ENCODE assay signal across 33 cellular contexts in the genomic region with DNA sequence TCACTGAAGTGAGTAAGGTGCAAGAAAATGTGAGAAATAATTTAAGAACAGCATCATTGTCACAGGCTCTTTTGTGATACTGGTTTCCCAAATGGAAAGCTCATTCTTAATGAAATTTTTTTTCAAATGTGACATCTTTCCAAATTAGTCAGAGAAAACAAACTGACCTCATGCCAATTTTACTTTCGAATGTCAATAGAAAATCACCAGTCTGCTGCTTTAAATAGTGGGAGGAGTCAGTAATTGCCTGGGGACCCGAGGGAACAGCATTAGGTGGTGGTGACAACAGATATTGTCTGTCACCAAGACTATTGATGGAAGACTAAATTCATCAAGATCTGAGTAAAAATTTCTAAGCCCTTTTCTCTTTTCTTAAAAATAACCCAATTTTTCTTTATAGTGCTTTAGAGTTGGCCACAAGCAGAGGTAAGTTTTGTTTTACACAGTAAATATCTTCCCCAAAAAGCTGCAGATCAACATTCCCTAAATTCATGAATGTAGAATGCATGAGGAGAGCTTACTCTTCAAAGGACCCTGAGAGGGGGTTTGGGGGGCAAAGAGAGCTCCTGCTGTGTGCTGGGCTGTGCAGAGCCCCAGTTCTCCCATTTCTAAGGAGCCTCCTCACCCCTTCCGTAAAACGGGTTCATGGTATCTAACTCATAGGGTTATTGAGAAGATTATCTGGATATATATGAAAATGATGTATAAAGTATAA.
"Had no signal": no experiment of that assay in that cellular context is flagged by ENCODE, and none has a peak within 500 bp of the region (broad histone marks: within the 10 kb centered on the region; RNA-seq: fewer than 3 reads in every experiment).

No MANE protein-coding gene starts in this region.

- H3K4me2 ChIP-seq: neural progenitor cell had no signal

- H3K27ac ChIP-seq: adrenal gland, brain microvascular endothelial cell, neural progenitor cell, parathyroid adenoma, psoas muscle, sigmoid colon, thoracic aorta, vagina, VCaP had no signal

- H3K9ac ChIP-seq: neural progenitor cell, parathyroid adenoma had no signal

- H3K36me3 Mint-ChIP-seq: activated naive CD8-positive, alpha-beta T cell treated with anti-CD3 and anti-CD28 coated beads for 36 hours; memory B cell; natural killer cell; neural progenitor cell; stimulated activated effector memory CD8-positive, alpha-beta T cell treated with anti-CD3 and anti-CD28 coated beads, Interleukin-12 subunit alpha, Interleukin-12 subunit beta, amount 100 ng/mL, for 72 hours had no signal

- H3K4me3 Mint-ChIP-seq: activated naive CD4-positive, alpha-beta T cell treated with anti-CD3 and anti-CD28 coated beads for 36 hours; activated naive CD8-positive, alpha-beta T cell treated with anti-CD3 and anti-CD28 coated beads for 36 hours; activated T-helper 1 cell treated with anti-CD3 and anti-CD28 coated beads, Interleukin-12 subunit alpha, Interleukin-12 subunit beta, Interleukin-2, Interleukin-4 antibody, amounts not matched to agents 30 ng/mL and 10 ng/mL and 1 ng/mL, durations not matched to agents 14 hours and 24 hours and 36 hours; endodermal cell; memory B cell; natural killer cell; neural progenitor cell; stimulated activated effector memory CD8-positive, alpha-beta T cell treated with anti-CD3 and anti-CD28 coated beads, Interleukin-12 subunit alpha, Interleukin-12 subunit beta, amount 100 ng/mL, for 72 hours; stimulated activated naive CD8-positive, alpha-beta T cell treated with anti-CD3 and anti-CD28 coated beads, Interleukin-15, Interleukin-2, amounts not matched to agents 100 ng/mL and 50 ng/mL, for 24 hours had no signal

- H2AFZ ChIP-seq: neural progenitor cell, parathyroid adenoma had no signal

- H3K4me1 ChIP-seq: adrenal gland, neural progenitor cell, parathyroid adenoma, psoas muscle, sigmoid colon had no signal

- H3K9me3 ChIP-seq: adrenal gland, sigmoid colon, thoracic aorta, vagina had no signal

- H3K27me3 ChIP-seq: adrenal gland, brain microvascular endothelial cell, neural progenitor cell, sigmoid colon, vagina had no signal

- ATAC-seq: activated CD4-positive, CD25-positive, alpha-beta regulatory T cell treated with anti-CD3 and anti-CD28 coated beads, Interleukin-2, amount 50 U/mL, for 24 hours; esophagus mucosa; natural killer cell; psoas muscle; stimulated activated effector memory CD8-positive, alpha-beta T cell treated with anti-CD3 and anti-CD28 coated beads, Interleukin-12 subunit alpha, Interleukin-12 subunit beta, amount 100 ng/mL, for 72 hours had no signal

- H3K4me1 Mint-ChIP-seq: memory B cell; natural killer cell; stimulated activated effector memory CD8-positive, alpha-beta T cell treated with anti-CD3 and anti-CD28 coated beads, Interleukin-12 subunit alpha, Interleukin-12 subunit beta, amount 100 ng/mL, for 72 hours had no signal

- H3K4me3 ChIP-seq: adrenal gland, neural progenitor cell, psoas muscle, sigmoid colon, thoracic aorta, vagina had no signal

- H3K27ac Mint-ChIP-seq: activated naive CD4-positive, alpha-beta T cell treated with anti-CD3 and anti-CD28 coated beads for 36 hours; activated naive CD8-positive, alpha-beta T cell treated with anti-CD3 and anti-CD28 coated beads for 36 hours; activated T-helper 1 cell treated with anti-CD3 and anti-CD28 coated beads, Interleukin-12 subunit alpha, Interleukin-12 subunit beta, Interleukin-2, Interleukin-4 antibody, amounts not matched to agents 30 ng/mL and 10 ng/mL and 1 ng/mL, durations not matched to agents 14 hours and 24 hours and 36 hours; endodermal cell; memory B cell; natural killer cell; neural progenitor cell; stimulated activated effector memory CD8-positive, alpha-beta T cell treated with anti-CD3 and anti-CD28 coated beads, Interleukin-12 subunit alpha, Interleukin-12 subunit beta, amount 100 ng/mL, for 72 hours; stimulated activated naive CD8-positive, alpha-beta T cell treated with anti-CD3 and anti-CD28 coated beads, Interleukin-15, Interleukin-2, amounts not matched to agents 100 ng/mL and 50 ng/mL, for 24 hours had no signal

- H3K9me3 Mint-ChIP-seq: activated naive CD4-positive, alpha-beta T cell treated with anti-CD3 and anti-CD28 coated beads for 36 hours; activated naive CD8-positive, alpha-beta T cell treated with anti-CD3 and anti-CD28 coated beads for 36 hours; activated T-helper 1 cell treated with anti-CD3 and anti-CD28 coated beads, Interleukin-12 subunit alpha, Interleukin-12 subunit beta, Interleukin-2, Interleukin-4 antibody, amounts not matched to agents 30 ng/mL and 10 ng/mL and 1 ng/mL, durations not matched to agents 14 hours and 24 hours and 36 hours; natural killer cell; neural progenitor cell; stimulated activated naive CD8-positive, alpha-beta T cell treated with anti-CD3 and anti-CD28 coated beads, Interleukin-15, Interleukin-2, amounts not matched to agents 100 ng/mL and 50 ng/mL, for 24 hours had no signal

- H3K79me2 ChIP-seq: parathyroid adenoma had no signal

- H3K36me3 ChIP-seq: adrenal gland, brain microvascular endothelial cell, neural progenitor cell, sigmoid colon, thoracic aorta, vagina had no signal

- FAIRE-seq: small intestine, TTC549 had no signal

- DNase-seq: activated CD4-positive, alpha-beta T cell treated with anti-CD3 and anti-CD28 coated beads for 48 hours; activated CD4-positive, alpha-beta T cell treated with anti-CD3 and anti-CD28 coated beads, Interleukin-2, amount 50 U/mL, for 48 hours; activated CD8-positive, alpha-beta memory T cell treated with anti-CD3 and anti-CD28 coated beads, Interleukin-2, amount 50 U/mL, for 4 hours; activated effector memory CD4-positive, alpha-beta T cell treated with anti-CD3 and anti-CD28 coated beads, Interleukin-2, amount 50 U/mL, for 16 hours; activated naive CD4-positive, alpha-beta T cell treated with anti-CD3 and anti-CD28 coated beads for 36 hours; activated naive CD8-positive, alpha-beta T cell treated with anti-CD3 and anti-CD28 coated beads for 36 hours; activated T-cell treated with anti-CD3 and anti-CD28 coated beads, Interleukin-2, amount 50 U/mL, for 1 hour; adrenal gland; aorta; brain microvascular endothelial cell; endodermal cell; foreskin fibroblast; head of caudate nucleus; hippocampal formation; natural killer cell; occipital lobe; psoas muscle; sigmoid colon; small intestine; stimulated activated CD4-positive, alpha-beta T cell treated with anti-CD3 and anti-CD28 coated beads, Interleukin-4, amount 100 ng/mL, for 24 hours; T-helper 9 cell had no signal
